ENCODE assay signal across 8 cellular contexts in the genomic region with DNA sequence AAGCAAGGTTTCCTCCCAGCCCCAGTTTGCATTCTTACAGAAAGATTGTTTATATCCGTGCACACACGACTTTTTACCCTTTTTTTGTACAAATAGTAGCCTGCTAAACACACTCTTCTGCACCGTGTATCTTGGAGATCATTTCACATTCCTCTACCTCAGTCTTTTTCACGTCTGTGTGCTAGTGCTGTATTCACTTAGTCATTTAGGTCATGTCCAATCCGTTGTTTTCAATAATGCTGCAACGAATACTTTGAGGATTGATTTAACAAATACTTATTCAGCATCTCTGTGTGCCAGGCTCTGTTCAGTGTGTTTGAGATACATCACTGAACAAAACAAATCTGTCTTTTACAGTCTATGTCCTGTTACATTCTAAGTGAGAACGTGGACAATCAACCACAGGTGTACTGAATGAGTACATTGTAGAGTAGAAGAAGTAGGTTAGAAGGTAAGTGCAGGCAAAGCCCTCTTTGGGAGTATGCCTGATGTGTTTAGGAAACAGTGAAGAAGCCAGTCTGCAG. TPM values are rescaled to one million over a fixed set of nuclear protein-coding genes. Genes with fewer than 3 reads are reported as not detected.
DNase-seq lines count a peak whose midpoint lies in the region; TF ChIP-seq lines count a peak whose summit lies in the region.

No MANE protein-coding gene starts in this region.

- H3K4me2 ChIP-seq in DOHH2 (ENCODE audit: low read length) (peak overlapping the region; percentile 89), parathyroid adenoma (ENCODE audit: low read length) (peak overlapping the region; percentile 77)

- H2AFZ ChIP-seq in parathyroid adenoma = peak overlapping the region; percentile 87

- H3K27ac ChIP-seq in DOHH2 (ENCODE audit: low read depth, low read length) (no peak overlapping the region), Peyer's patch (peak overlapping the region in 2 of 4 donors; percentile 82 to 86), parathyroid adenoma (peak overlapping the region; percentile 72)

- H4K20me1 ChIP-seq in DOHH2 (ENCODE audit: control insufficient read depth, insufficient read depth, low read depth, low read length) = no peaks in the 10 kb centered on the region

- H3K4me1 ChIP-seq in DOHH2 (ENCODE audit: control insufficient read depth, low read length) = peaks cover 15% of the 10 kb centered on the region
- peaks cover 5 to 16% (median 8%) of the 10 kb centered on the region in 4 donors for H3K4me1 ChIP-seq in Peyer's patch
- no peaks in the 10 kb centered on the region for H3K4me1 ChIP-seq in parathyroid adenoma

- H3K9me3 ChIP-seq in DOHH2 (ENCODE audit: control insufficient read depth, insufficient read depth, low read length) = no peaks in the 10 kb centered on the region
- no peaks in the 10 kb centered on the region for H3K9me3 ChIP-seq in Peyer's patch
- H3K9me3 ChIP-seq in parathyroid adenoma (ENCODE audit: control insufficient read depth, low read length) = no peaks in the 10 kb centered on the region

- peaks cover 2% of the 10 kb centered on the region; the same call in 1 of the 2 replicates for H3K36me3 ChIP-seq in DOHH2 (ENCODE audit: control insufficient read depth, low read length)
- peaks cover 0 to 17% (median 0%) of the 10 kb centered on the region in 3 donors for H3K36me3 ChIP-seq in Peyer's patch
- H3K36me3 ChIP-seq in parathyroid adenoma (ENCODE audit: control insufficient read depth, insufficient read depth, low read length) = no peaks in the 10 kb centered on the region

- H3K27me3 ChIP-seq in DOHH2 (ENCODE audit: control insufficient read depth, low read length) (no peaks in the 10 kb centered on the region), Peyer's patch (no peaks in the 10 kb centered on the region), parathyroid adenoma (ENCODE audit: control insufficient read depth, insufficient read depth, low read length) (no peaks in the 10 kb centered on the region)

- peak overlapping the region; percentile 92 for H3K4me3 ChIP-seq in DOHH2 (ENCODE audit: low read length)
- peak overlapping the region; percentile 67 to 98 (median 81) for H3K4me3 ChIP-seq in Peyer's patch
- peak overlapping the region; percentile 80 for H3K4me3 ChIP-seq in epithelial cell of esophagus (ENCODE audit: low read length)
- H3K4me3 ChIP-seq in parathyroid adenoma (ENCODE audit: low read depth, low read length) = peak overlapping the region; percentile 83

- no peaks in the 10 kb centered on the region for H3F3A ChIP-seq in DOHH2 (ENCODE audit: control insufficient read depth, insufficient read depth)

- TF ChIP-seq POLR2A in Peyer's patch (IDR thresholded peaks at IDR 0.05) = no peak

- no peaks in the 10 kb centered on the region for H3K9me2 ChIP-seq in DOHH2 (replicated peaks; ENCODE audit: control insufficient read depth, low read length)

- no peak for TF ChIP-seq CTCF in DOHH2 (IDR thresholded peaks at IDR 0.05; ENCODE audit: low read depth, low read length, poor library complexity, severe bottlenecking)
- TF ChIP-seq CTCF in Peyer's patch (IDR thresholded peaks at IDR 0.05) = no peak
- no peak for TF ChIP-seq CTCF in epithelial cell of esophagus (IDR thresholded peaks at IDR 0.05; ENCODE audit: insufficient read depth, low read depth, low read length, missing control alignments)
- TF ChIP-seq CTCF in parathyroid adenoma (IDR thresholded peaks at IDR 0.05) = no peak

- H3K9ac ChIP-seq in parathyroid adenoma = no peak overlapping the region

- H3K79me2 ChIP-seq in DOHH2 (ENCODE audit: control insufficient read depth, low read length) = no peaks in the 10 kb centered on the region; the same call in 1 of the 2 replicates
- H3K79me2 ChIP-seq in parathyroid adenoma = no peaks in the 10 kb centered on the region

- DNase-seq in Peyer's patch (no peak), epithelial cell of esophagus (ENCODE audit: low read depth) (no peak), D341Med (ENCODE audit: low spot score) (no peak), NCI-H510A treated with DMSO at 0.1 percent for 48 hours (lab: John Stamatoyannopoulos, UW) (no peak), iPS-NIHi11 (ENCODE audit: low spot score) (no peak)
- DNase-seq in activated effector memory CD4-positive, alpha-beta T cell treated with Interleukin-2 at 50 U/mL for 16 hours = no peak

RNA-seq across cellular contexts. Expression of a gene that starts 0.9 kb away (rescaled TPM):
- 10 to 100 TPM in 3 of 4 donors, 1 to 10 TPM in 1; 9.1 to 61.1 (median 13.1) TPM for total RNA-seq in Peyer's patch

RNA-seq across cellular contexts. Expression of a gene that starts 9.8 kb away (rescaled TPM):
- total RNA-seq in Peyer's patch = 10 to 100 TPM in 3 of 4 donors, 1 to 10 TPM in 1; 7.2 to 15.3 (median 13.3) TPM

RNA-seq across cellular contexts. Expression of a gene that starts 54.5 kb away (rescaled TPM):
- 10 to 100 TPM; 29.7 to 69.8 (median 48.7) TPM for total RNA-seq in Peyer's patch
